In the genomic region with DNA sequence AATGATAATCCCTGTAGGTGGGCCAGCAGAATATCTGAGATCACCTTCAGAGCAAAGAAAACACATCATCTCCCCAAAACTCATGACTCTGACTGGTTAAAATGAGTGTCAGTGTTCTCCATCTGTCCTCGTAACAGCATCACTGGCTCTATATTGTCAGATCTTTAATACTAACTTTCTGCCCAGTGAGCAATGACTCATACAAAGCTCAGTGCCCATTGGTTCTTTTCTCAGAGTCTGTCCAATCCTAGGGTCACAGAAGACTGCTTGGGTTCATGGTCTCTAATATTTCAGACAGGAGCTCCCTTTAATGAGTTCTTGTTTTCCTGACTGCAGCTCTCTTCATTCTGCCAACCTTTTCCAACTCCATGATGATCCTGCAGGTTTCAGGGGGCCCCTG, we compare ENCODE assay signal across 8 cellular contexts. TPM values are rescaled to one million over a fixed set of nuclear protein-coding genes. Genes with fewer than 3 reads are reported as not detected.
DNase-seq lines count a peak whose midpoint lies in the region; ATAC-seq, FAIRE-seq and TF ChIP-seq lines count a peak whose summit lies in the region.

No MANE protein-coding gene starts in this region.

- no peak for TF ChIP-seq EP300 in Ishikawa (IDR thresholded peaks at IDR 0.05; ENCODE audit: borderline replicate concordance)

- H3K4me3 Mint-ChIP-seq in activated T-helper 17 cell treated with anti-CD3 and anti-CD28 coated beads, Interleukin-2, amount 50 U/mL, for 72 hours: no peak overlapping the region

- DNase-seq in activated CD4-positive, CD25-positive, alpha-beta regulatory T cell (lab: John Stamatoyannopoulos, UW): no peak
- DNase-seq in NCI-H2029 (lab: John Stamatoyannopoulos, UW) (no peak), NCI-H187 (lab: John Stamatoyannopoulos, UW) (no peak)

- no peak overlapping the region for H3K27ac Mint-ChIP-seq in activated T-helper 17 cell treated with anti-CD3 and anti-CD28 coated beads, Interleukin-2, amount 50 U/mL, for 72 hours

- no peaks in the 10 kb centered on the region for H3K9me3 Mint-ChIP-seq in activated T-helper 17 cell treated with anti-CD3 and anti-CD28 coated beads, Interleukin-2, amount 50 U/mL, for 72 hours

- no peaks in the 10 kb centered on the region for H3K4me1 Mint-ChIP-seq in activated T-helper 17 cell treated with anti-CD3 and anti-CD28 coated beads, Interleukin-2, amount 50 U/mL, for 72 hours

- H3K36me3 Mint-ChIP-seq in activated T-helper 17 cell treated with anti-CD3 and anti-CD28 coated beads, Interleukin-2, amount 50 U/mL, for 72 hours (ENCODE audit: low read depth): no peaks in the 10 kb centered on the region

- FAIRE-seq in islet of Langerhans (lab: Jason Lieb, UNC): peak; percentile 99

- ATAC-seq in activated CD4-positive, CD25-positive, alpha-beta regulatory T cell treated with anti-CD3 and anti-CD28 coated beads, Interleukin-2, amount 50 U/mL, for 24 hours: peak; percentile 89 to 92
- ATAC-seq in GM21529 (IDR thresholded peaks at IDR 0.05; ENCODE audit: unreplicated experiment): peak; percentile 85
- ATAC-seq in activated T-helper 17 cell treated with anti-CD3 and anti-CD28 coated beads, Interleukin-2, amount 50 U/mL, for 72 hours (replicated peaks): peak; percentile 87

- H3K27me3 Mint-ChIP-seq in activated T-helper 17 cell treated with anti-CD3 and anti-CD28 coated beads, Interleukin-2, amount 50 U/mL, for 72 hours: peaks cover 66% of the 10 kb centered on the region

- TF ChIP-seq RAD21 in Ishikawa (IDR thresholded peaks at IDR 0.05; ENCODE audit: low read depth): no peak

TF ChIP-seq in Ishikawa, 13 proteins besides CTCF, POLR2A, EP300 and RAD21:
- TF ChIP-seq CREB1 (IDR thresholded peaks at IDR 0.05; ENCODE audit: low read depth) (peak; percentile 66), YY1 (IDR thresholded peaks at IDR 0.05; ENCODE audit: low read depth) (no peak), TAF1 (IDR thresholded peaks at IDR 0.05; ENCODE audit: low read depth) (no peak), USF1 (IDR thresholded peaks at IDR 0.05) (no peak), NFIC (IDR thresholded peaks at IDR 0.05) (no peak), TEAD4 (IDR thresholded peaks at IDR 0.05) (no peak)

RNA-seq across cellular contexts. Expression of gene HLA-DPB1, which starts 36.4 kb away (rescaled TPM):
- 10 to 100 TPM; 21.4 to 69.1 TPM for total RNA-seq in activated T-helper 17 cell treated with anti-CD3 and anti-CD28 coated beads, Interleukin-2, amount 50 U/mL, for 72 hours

RNA-seq across cellular contexts. Expression of gene HLA-DPA1, which starts 38.7 kb away (rescaled TPM):
- total RNA-seq in activated T-helper 17 cell treated with anti-CD3 and anti-CD28 coated beads, Interleukin-2, amount 50 U/mL, for 72 hours: 100 to 1,000 TPM in 1 of 2 donors, 10 to 100 TPM in 1; 40.5 to 136 TPM
